Comparison of ENCODE assay signal across 15 cellular contexts in genomic region chr6:153170511-153170910, GRCh38. TPM values are rescaled to one million over a fixed set of nuclear protein-coding genes. Genes with fewer than 3 reads are reported as not detected.
DNase-seq lines count a peak whose midpoint lies in the region; ATAC-seq, FAIRE-seq and TF ChIP-seq lines count a peak whose summit lies in the region.
"Had no signal": no experiment of that assay in that cellular context is flagged by ENCODE, and none has a peak within 500 bp of the region (broad histone marks: within the 10 kb centered on the region; RNA-seq: fewer than 3 reads in every experiment).

No MANE protein-coding gene starts in this region.

- H3K27me3 ChIP-seq in bronchial epithelial cell (ENCODE audit: control insufficient read depth, insufficient read depth, low read length) (no peaks in the 10 kb centered on the region), kidney epithelial cell (ENCODE audit: control insufficient read depth, insufficient read depth, low read length) (no peaks in the 10 kb centered on the region)
- H3K27me3 ChIP-seq: right atrium auricular region had no signal

- in situ Hi-C loops in Caki2 (cut with HindIII; ENCODE audit: low pct_unique_long_range_greater_than_20kb, low sequenced_read_pairs): no loop called here

- no peaks in the 10 kb centered on the region for H3K36me3 Mint-ChIP-seq in activated T-cell treated with anti-CD3 and anti-CD28 coated beads, Interleukin-2, amount 50 U/mL, for 4 hours (ENCODE audit: insufficient read depth)

- H3K36me3 ChIP-seq in bronchial epithelial cell (ENCODE audit: control insufficient read depth, insufficient read depth, low read length) (no peaks in the 10 kb centered on the region), kidney epithelial cell (ENCODE audit: control insufficient read depth, insufficient read depth, low read length) (no peaks in the 10 kb centered on the region)
- H3K36me3 ChIP-seq: left ventricle myocardium inferior, right atrium auricular region had no signal

- no peak for ATAC-seq in activated T-cell treated with anti-CD3 and anti-CD28 coated beads, Interleukin-2, amount 50 U/mL, for 4 hours
- ATAC-seq in HG02840 (IDR thresholded peaks at IDR 0.05; ENCODE audit: low FRiP score, unreplicated experiment) (no peak), HG03460 (IDR thresholded peaks at IDR 0.05; ENCODE audit: unreplicated experiment) (no peak)

- TF ChIP-seq CTCF in bronchial epithelial cell (IDR thresholded peaks at IDR 0.05; ENCODE audit: insufficient read depth, low read length, severe bottlenecking) (no peak), kidney epithelial cell (IDR thresholded peaks at IDR 0.05; ENCODE audit: insufficient read depth, low read length, poor library complexity, severe bottlenecking) (no peak)

- no peaks in the 10 kb centered on the region for H3K9me3 Mint-ChIP-seq in activated T-cell treated with anti-CD3 and anti-CD28 coated beads, Interleukin-2, amount 50 U/mL, for 4 hours
- H3K9me3 Mint-ChIP-seq: dendritic cell treated with granulocyte-macrophage colony-stimulating factor and Interleukin-4, amounts not matched to agents 40 ng/mL and 50 ng/mL, for 4 days; nephron had no signal

- DNase-seq in Caki2 (ENCODE audit: low read depth): peak; percentile 64
- peak; percentile 63 for DNase-seq in LoVo (ENCODE audit: low spot score)
- peak; percentile 87 for DNase-seq in bronchial epithelial cell (ENCODE audit: low read depth)
- peak; percentile 77 for DNase-seq in kidney epithelial cell (ENCODE audit: low read depth)
- DNase-seq in activated T-cell treated with anti-CD3 and anti-CD28 coated beads, Interleukin-2, amount 50 U/mL, for 4 hours: no peak
- no peak for DNase-seq in KG1 (lab: John Stamatoyannopoulos, UW)
- DNase-seq: activated CD4-positive, alpha-beta T cell treated with anti-CD3 and anti-CD28 coated beads for 1 hour; activated T-cell treated with anti-CD3 and anti-CD28 coated beads, Interleukin-2, amount 50 U/mL, for 48 hours; left ventricle myocardium inferior; NCI-H2107 had no signal

- no peak overlapping the region for H3K4me3 ChIP-seq in bronchial epithelial cell (ENCODE audit: low read depth, low read length)
- H3K4me3 ChIP-seq in kidney epithelial cell (ENCODE audit: low read depth, low read length): no peak overlapping the region
- H3K4me3 ChIP-seq: left ventricle myocardium inferior, right atrium auricular region had no signal

- no peak overlapping the region for H3K4me3 Mint-ChIP-seq in activated T-cell treated with anti-CD3 and anti-CD28 coated beads, Interleukin-2, amount 50 U/mL, for 4 hours
- H3K4me3 Mint-ChIP-seq: dendritic cell treated with granulocyte-macrophage colony-stimulating factor and Interleukin-4, amounts not matched to agents 40 ng/mL and 50 ng/mL, for 4 days; nephron had no signal

- peak; percentile 96 for FAIRE-seq in bronchial epithelial cell (lab: Jason Lieb, UNC)

- no peaks in the 10 kb centered on the region for H3K4me1 Mint-ChIP-seq in activated T-cell treated with anti-CD3 and anti-CD28 coated beads, Interleukin-2, amount 50 U/mL, for 4 hours (ENCODE audit: low read depth)
- H3K4me1 Mint-ChIP-seq: nephron had no signal

- no peaks in the 10 kb centered on the region for H3K27me3 Mint-ChIP-seq in activated T-cell treated with anti-CD3 and anti-CD28 coated beads, Interleukin-2, amount 50 U/mL, for 4 hours (ENCODE audit: low read depth)
- H3K27me3 Mint-ChIP-seq: dendritic cell treated with granulocyte-macrophage colony-stimulating factor and Interleukin-4, amounts not matched to agents 40 ng/mL and 50 ng/mL, for 4 days had no signal

RNA-seq across cellular contexts. Expression of gene RGS17, which starts 39.4 kb away (rescaled TPM):
- 9.3 and 14.4 TPM in 2 replicates for total RNA-seq in Caki2 (2014; rRNA removed; shearing (Covaris generic); ENCODE audit: low replicate concordance)
- total RNA-seq in bronchial epithelial cell: 2.9 and 4.7 TPM in 2 replicates
- total RNA-seq in kidney epithelial cell: 11.2 and 14.1 TPM in 2 replicates
- total RNA-seq in activated T-cell treated with anti-CD3 and anti-CD28 coated beads, Interleukin-2, amount 50 U/mL, for 4 hours: not detected

Comparison
In these comparisons a context has a peak if more than half of its experiments do, and no peak if none do; other contexts are left out.
1. DNase-seq: peak in Caki2 (single experiment), LoVo (single experiment), bronchial epithelial cell (single experiment) and kidney epithelial cell (single experiment); none in activated T-cell treated with anti-CD3 and anti-CD28 coated beads, Interleukin-2, amount 50 U/mL, for 4 hours (single experiment) and KG1 (single experiment).